1 cellular context compared by ENCODE assay signal in genomic region chr1:35807614-35808375, GRCh38.
TF ChIP-seq lines count a peak whose summit lies in the region.

Gene AGO4, plus strand, starts transcription at chr1:35808016. Its CDS starts 401 bp downstream, at chr1:35808417.

TF ChIP-seq in K562, 482 proteins besides CTCF, POLR2A, EP300 and RAD21 (continued from another document):
- TF ChIP-seq CHD7 (IDR thresholded peaks at IDR 0.05; ENCODE audit: low read depth, low read length), result no peak
- TF ChIP-seq E2F4 (CRISPR knock-in tag; IDR thresholded peaks at IDR 0.05; ENCODE audit: low read depth), result no peak
